ENCODE assay signal across 11 cellular contexts in the genomic region with DNA sequence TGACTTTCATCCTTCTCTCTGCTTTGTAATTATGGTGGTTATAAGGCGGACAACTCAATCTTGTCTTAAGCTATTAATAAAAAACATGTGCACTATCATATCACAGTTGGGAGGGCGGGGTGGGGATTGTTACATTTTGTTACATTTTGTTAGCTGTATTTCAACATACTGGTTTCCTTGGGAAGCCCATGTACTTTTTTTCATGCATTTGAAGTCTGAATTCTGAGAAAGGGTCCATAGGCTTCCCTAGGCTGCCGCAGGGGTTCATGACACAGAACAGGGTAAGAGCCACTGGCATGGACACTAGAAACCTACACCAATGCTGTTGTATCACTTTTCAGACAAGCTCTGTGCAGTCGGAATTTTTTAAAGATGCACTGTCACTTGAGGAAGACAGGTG.
DNase-seq lines count a peak whose midpoint lies in the region; ATAC-seq, FAIRE-seq and TF ChIP-seq lines count a peak whose summit lies in the region.
"Had no signal": no experiment of that assay in that cellular context is flagged by ENCODE, and none has a peak within 500 bp of the region (broad histone marks: within the 10 kb centered on the region; RNA-seq: fewer than 3 reads in every experiment).

No MANE protein-coding gene starts in this region.

- peak overlapping the region; percentile 82 for H3K27ac ChIP-seq in BLaER1
- no peak overlapping the region for H3K27ac ChIP-seq in H1 (ENCODE audit: low read depth, low read length)
- H3K27ac ChIP-seq in rectal smooth muscle tissue (ENCODE audit: low read depth, low read length) = peak overlapping the region; percentile 65

- H2BK12ac ChIP-seq in H1 (ENCODE audit: low read depth, low read length) = peak overlapping the region; percentile 78; the same call in 1 of the 2 replicates

- H2BK120ac ChIP-seq in H1 (replicated peaks; ENCODE audit: low read depth, low read length) = no peak overlapping the region

- FAIRE-seq in H1 (lab: Jason Lieb, UNC) = no peak
- FAIRE-seq: TTC549 had no signal

- H3K79me1 ChIP-seq in H1 (ENCODE audit: low read depth, low read length) = no peaks in the 10 kb centered on the region

- no peaks in the 10 kb centered on the region for H3K23me2 ChIP-seq in H1 (ENCODE audit: low read depth, low read length)

- H3K9me3 ChIP-seq in BLaER1 = no peaks in the 10 kb centered on the region
- no peaks in the 10 kb centered on the region for H3K9me3 ChIP-seq in H1 (ENCODE audit: insufficient read depth in 2 of 2, low read depth in 1 of 2, low read length in 1 of 2)

- H3K9ac ChIP-seq in BLaER1 (peak overlapping the region; percentile 64), H1 (replicated peaks in 1 of 4; ENCODE audit: extremely low read depth in 1 of 4, low read depth in 3 of 4, low read length in 3 of 4) (no peak overlapping the region), rectal smooth muscle tissue (ENCODE audit: low read length) (no peak overlapping the region)

- no peak overlapping the region for H2BK5ac ChIP-seq in H1 (ENCODE audit: low read depth, low read length)

- no peak overlapping the region for H3K23ac ChIP-seq in H1 (ENCODE audit: insufficient read length)

- peak overlapping the region; percentile 97 for H3K4me2 ChIP-seq in BLaER1
- H3K4me2 ChIP-seq in H1 (ENCODE audit: insufficient read depth in 1 of 2, low read depth in 2 of 2, low read length in 2 of 2) = no peak overlapping the region

- CTCF ChIA-PET in H1 (lab: Charles Lee; ENCODE audit: partially characterized antibody) = interaction anchor here (0.8 to 1.1 kb wide), 2 partner anchors 18 to 20 kb away, joined by 3 read pairs; no protein-coding TSS in a partner anchor

- TF ChIP-seq CTCF in H1 (IDR thresholded peaks at IDR 0.05; ENCODE audit: control extremely low read depth in 1 of 3, insufficient read depth in 1 of 3, low read depth in 1 of 3, low read length in 3 of 3) = no peak

- no peaks in the 10 kb centered on the region for H4K20me1 ChIP-seq in BLaER1
- no peaks in the 10 kb centered on the region for H4K20me1 ChIP-seq in H1 (replicated peaks in 1 of 2; ENCODE audit: control insufficient read depth in 1 of 2, insufficient read depth in 2 of 2, low read length in 2 of 2)

- H3K4me3 ChIP-seq in BLaER1 (peak overlapping the region; percentile 33), H1 (ENCODE audit: extremely low read depth in 1 of 4, insufficient read depth in 2 of 4, low read depth in 3 of 4, low read length in 4 of 4) (no peak overlapping the region), rectal smooth muscle tissue (ENCODE audit: low read length) (no peak overlapping the region)

- intact Hi-C loops in left colon (cut with DNase I, micrococcal nuclease) = no loop called here

- H2AK5ac ChIP-seq in H1 (ENCODE audit: low read depth, low read length) = no peak overlapping the region

- H3K4me1 ChIP-seq in BLaER1 (peaks cover 100% of the 10 kb centered on the region), H1 (replicated peaks in 1 of 4; ENCODE audit: control insufficient read depth in 3 of 4, insufficient read depth in 4 of 4, low read length in 3 of 4) (peaks cover 13 to 41% (median 34%) of the 10 kb centered on the region in 4 experiments), rectal smooth muscle tissue (ENCODE audit: control insufficient read depth, insufficient read depth, low read length) (peaks cover 36% of the 10 kb centered on the region)

- no peak overlapping the region for H3K4ac ChIP-seq in H1 (replicated peaks; ENCODE audit: insufficient read length, low read depth, low read length)

- H2BK15ac ChIP-seq in H1 (ENCODE audit: low read length) = no peak overlapping the region

- no peak for ATAC-seq in left colon

- 0 out of 2 replicates have a peak overlapping the region, but pooled peaks have one; percentile 69 for H2BK20ac ChIP-seq in H1 (ENCODE audit: low read length)

- H2AFZ ChIP-seq in H1 (ENCODE audit: low read length) = no peak overlapping the region

- no peak for TF ChIP-seq EP300 in H1 (IDR thresholded peaks at IDR 0.05; ENCODE audit: borderline replicate concordance in 1 of 2, low read depth in 2 of 2, low read length in 2 of 2)

- H3K14ac ChIP-seq in H1 (ENCODE audit: insufficient read length) = no peak overlapping the region

- H3K36me3 ChIP-seq in BLaER1 = no peaks in the 10 kb centered on the region
- no peaks in the 10 kb centered on the region for H3K36me3 ChIP-seq in H1 (ENCODE audit: control insufficient read depth in 2 of 4, insufficient read depth in 4 of 4, low read length in 3 of 4)
- no peaks in the 10 kb centered on the region for H3K36me3 ChIP-seq in rectal smooth muscle tissue (ENCODE audit: control insufficient read depth, insufficient read depth, low read length)

- POLR2A ChIA-PET in H1 (lab: Charles Lee; ENCODE audit: partially characterized antibody) = no interaction called here

- DNase-seq in LHCN-M2 (ENCODE audit: low read depth) = peak; percentile 42
- DNase-seq in H1 (ENCODE audit: low read depth in 1 of 2, low spot score in 2 of 2) = no peak
- no peak for DNase-seq in central memory CD4-positive, alpha-beta T cell
- DNase-seq in stimulated activated CD4-positive, alpha-beta T cell treated with anti-CD3 and anti-CD28 coated beads, Interleukin-4, amount 100 ng/mL, for 1 hour = no peak
- DNase-seq in effector CD8-positive, alpha-beta T cell (lab: John Stamatoyannopoulos, UW) = no peak
- DNase-seq in left colon = no peak
- DNase-seq: activated naive CD4-positive, alpha-beta T cell treated with Interleukin-2 at 50 U/mL for 16 hours; endodermal cell had no signal

- H3K79me2 ChIP-seq in H1 (ENCODE audit: control insufficient read depth in 1 of 2, insufficient read depth in 2 of 2, low read length in 2 of 2) = no peaks in the 10 kb centered on the region

- H3K27me3 ChIP-seq in BLaER1 = no peaks in the 10 kb centered on the region
- H3K27me3 ChIP-seq in H1 (replicated peaks in 1 of 4; ENCODE audit: control insufficient read depth in 3 of 4, extremely low read depth in 1 of 4, insufficient read depth in 3 of 4, low read length in 3 of 4) = no peaks in the 10 kb centered on the region
- H3K27me3 ChIP-seq in rectal smooth muscle tissue (ENCODE audit: control insufficient read depth, insufficient read depth, low read length) = no peaks in the 10 kb centered on the region

- H3K18ac ChIP-seq in H1 (ENCODE audit: extremely low read depth, low read length) = no peak overlapping the region

- WGBS in H1 (ENCODE audit: extremely low coverage in 1 of 2, insufficient coverage in 1 of 2, insufficient read length in 1 of 2, insufficient replicate concordance in 2 of 2, low coverage in 1 of 2, low lambda C conversion rate in 2 of 2, missing lambda C conversion rate in 1 of 2), 2 experiments = 87% methylated on average over 4 of the region's 4 CpGs; no CpG with 5 or more reads in 1 of the 2 experiments

- no peak overlapping the region for H4K8ac ChIP-seq in H1 (ENCODE audit: extremely low read depth, insufficient read depth, low read length)

- TF ChIP-seq RAD21 in H1 (IDR thresholded peaks at IDR 0.05 in 1 of 2, conservative IDR thresholded peaks at IDR 0.05 in 1 of 2; ENCODE audit: low read depth in 2 of 2, low read length in 2 of 2) = no peak

- no peak overlapping the region for H4K91ac ChIP-seq in H1 (replicated peaks; ENCODE audit: insufficient read length, low read length)

- TF ChIP-seq POLR2A in H1 (IDR thresholded peaks at IDR 0.05; ENCODE audit: control extremely low read depth in 1 of 2, low read depth in 2 of 2, low read length in 2 of 2) = no peak

- no peak overlapping the region for H3K56ac ChIP-seq in H1 (replicated peaks; ENCODE audit: insufficient read length, low read depth, low read length)

- no peak overlapping the region for H4K5ac ChIP-seq in H1 (ENCODE audit: insufficient read length, low read depth, low read length)

TF ChIP-seq in H1, 55 proteins besides CTCF, POLR2A, EP300 and RAD21:
- no peak for TF ChIP-seq JUN (IDR thresholded peaks at IDR 0.05; ENCODE audit: low read depth, low read length)
- TF ChIP-seq PHF8 (conservative IDR thresholded peaks at IDR 0.05; ENCODE audit: low read depth, low read length) = no peak
- no peak for TF ChIP-seq NRF1 (IDR thresholded peaks at IDR 0.05; ENCODE audit: low read depth, low read length)
